8 cellular contexts compared by ENCODE assay signal in genomic region chr11:90476442-90477007, GRCh38.
A peak's percentile ranks its signal among the peaks of the same experiment; 100 is the strongest.
DNase-seq lines count a peak whose midpoint lies in the region; ATAC-seq and TF ChIP-seq lines count a peak whose summit lies in the region.

No MANE protein-coding gene starts in this region.

- H3K4me1 Mint-ChIP-seq in neural crest cell = no peaks in the 10 kb centered on the region

- no peak overlapping the region for H3K27ac Mint-ChIP-seq in neural crest cell (ENCODE audit: unreplicated experiment)

- H3K4me3 ChIP-seq in choroid plexus epithelial cell (ENCODE audit: low read depth, low read length) = no peak overlapping the region

- H3K9me3 Mint-ChIP-seq in neural crest cell = peaks cover 3% of the 10 kb centered on the region

- H3K27me3 Mint-ChIP-seq in neural crest cell (ENCODE audit: low read depth) = no peaks in the 10 kb centered on the region

- peak; percentile 2 for DNase-seq in activated T-cell treated with anti-CD3 and anti-CD28 coated beads for 48 hours (ENCODE audit: low read depth)
- DNase-seq in activated T-cell treated with anti-CD3 and anti-CD28 coated beads for 4 hours = no peak
- peak; percentile 4 for DNase-seq in NOMO-1 treated with dmso at 0.1 percent for 144 hours (lab: John Stamatoyannopoulos, UW; ENCODE audit: unreplicated experiment)
- DNase-seq in choroid plexus epithelial cell (ENCODE audit: low read depth) = peak; percentile 59
- DNase-seq in neural crest cell (ENCODE audit: low read depth, low spot score) = peak; percentile 8
- DNase-seq in ureter (ENCODE audit: low spot score) = no peak

- TF ChIP-seq CTCF in choroid plexus epithelial cell (conservative IDR thresholded peaks at IDR 0.05; ENCODE audit: low read depth, low read length) = peak; percentile 45
- peak; percentile 73 for TF ChIP-seq CTCF in neural crest cell (conservative IDR thresholded peaks at IDR 0.05)

- no peaks in the 10 kb centered on the region for H3K36me3 Mint-ChIP-seq in neural crest cell (ENCODE audit: low read depth)

- peak; percentile 70 for ATAC-seq in HG02884 (IDR thresholded peaks at IDR 0.05; ENCODE audit: unreplicated experiment)
- ATAC-seq in HG03039 (IDR thresholded peaks at IDR 0.05; ENCODE audit: unreplicated experiment) = no peak

- no peak overlapping the region for H3K4me3 Mint-ChIP-seq in neural crest cell

Comparison
In these comparisons a context has a peak if more than half of its experiments do, and no peak if none do; other contexts are left out.
1. DNase-seq: peak in activated T-cell treated with anti-CD3 and anti-CD28 coated beads for 48 hours (single experiment), NOMO-1 treated with dmso at 0.1 percent for 144 hours (single experiment), choroid plexus epithelial cell (single experiment) and neural crest cell (single experiment); none in activated T-cell treated with anti-CD3 and anti-CD28 coated beads for 4 hours (single experiment) and ureter (single experiment).